Comparison of ENCODE assay signal across 8 cellular contexts in genomic region chr3:46909535-46910161, GRCh38. TPM values are rescaled to one million over a fixed set of nuclear protein-coding genes. Genes with fewer than 3 reads are reported as not detected.
A peak's percentile ranks its signal among the peaks of the same experiment; 100 is the strongest.
DNase-seq lines count a peak whose midpoint lies in the region; ATAC-seq, FAIRE-seq and TF ChIP-seq lines count a peak whose summit lies in the region.

No MANE protein-coding gene starts in this region.

- H3K4me3 ChIP-seq in Caco-2 (ENCODE audit: low read depth, low read length): no peak overlapping the region
- peak overlapping the region in 1 of 3 experiments; percentile 22; a peak in 1 of 6 replicates for H3K4me3 ChIP-seq in HepG2 (replicated peaks in 1 of 3; ENCODE audit: insufficient read depth in 1 of 3, low read depth in 2 of 3, low read length in 3 of 3)

- in situ Hi-C loops in HepG2 (cut with HindIII; ENCODE audit: extremely low pct_ligation_motif_present, low pct_unique_long_range_greater_than_20kb): loop anchor here (5.0 kb wide), 2 partner anchors 42 to 197 kb away; no protein-coding TSS in a partner anchor

- POLR2A ChIA-PET in Caco-2 (lab: Charles Lee): no interaction called here
- POLR2A ChIA-PET in activated CD4-positive, alpha-beta T cell treated with anti-CD3 and anti-CD28 coated beads for 36 hours (lab: Charles Lee): interaction anchor here (0.7 to 0.9 kb wide), 2 partner anchors 49 to 268 kb away, joined by 3 read pairs; no protein-coding TSS in a partner anchor
- POLR2A ChIA-PET in HepG2 (lab: Yijun Ruan, JAX): no interaction called here

- no peak for TF ChIP-seq EP300 in HepG2 (IDR thresholded peaks at IDR 0.05; ENCODE audit: low read depth in 2 of 2, low read length in 2 of 2)
- no peak for TF ChIP-seq EP300 in HepG2 (CRISPR knock-in tag; IDR thresholded peaks at IDR 0.05; ENCODE audit: borderline replicate concordance)

- H3K27ac Mint-ChIP-seq in Caco-2 (ENCODE audit: unreplicated experiment): no peak overlapping the region
- H3K27ac Mint-ChIP-seq in activated CD4-positive, alpha-beta T cell treated with anti-CD3 and anti-CD28 coated beads for 36 hours: no peak overlapping the region

- intact Hi-C loops in Caco-2 (cut with micrococcal nuclease; ENCODE audit: unreplicated experiment) (loop anchor here (1.0 to 2.0 kb wide), 3 partner anchors 43 to 204 kb away; no protein-coding TSS in a partner anchor), HepG2 (cut with micrococcal nuclease; ENCODE audit: unreplicated experiment) (loop anchor here (1.0 kb wide), 1 partner anchor 204 kb away; no protein-coding TSS in a partner anchor)
- intact Hi-C loops in activated CD4-positive, alpha-beta T cell treated with anti-CD3 and anti-CD28 coated beads for 36 hours (cut with DNase I, micrococcal nuclease): loop anchor here (1.0 to 2.0 kb wide), 3 partner anchors 43 to 204 kb away; no protein-coding TSS in a partner anchor

- no peaks in the 10 kb centered on the region for H3K4me1 Mint-ChIP-seq in Caco-2 (ENCODE audit: low read depth, unreplicated experiment)
- peaks cover 18% of the 10 kb centered on the region for H3K4me1 Mint-ChIP-seq in activated CD4-positive, alpha-beta T cell treated with anti-CD3 and anti-CD28 coated beads for 36 hours

- H3K36me3 Mint-ChIP-seq in Caco-2 (ENCODE audit: insufficient read depth, unreplicated experiment): peaks cover 6% of the 10 kb centered on the region
- H3K36me3 Mint-ChIP-seq in activated CD4-positive, alpha-beta T cell treated with anti-CD3 and anti-CD28 coated beads for 36 hours (ENCODE audit: low read depth): peaks cover 3% of the 10 kb centered on the region

- DNase-seq in Caco-2: peak; percentile 83 to 88
- peak; percentile 69 for DNase-seq in NCI-H460 (ENCODE audit: extremely low read depth, low read depth)
- peak; percentile 91 for DNase-seq in activated CD4-positive, alpha-beta T cell treated with anti-CD3 and anti-CD28 coated beads for 36 hours
- peak; percentile 78 for DNase-seq in cerebellum (ENCODE audit: low spot score)
- DNase-seq in HepG2 (ENCODE audit: low spot score): peak; percentile 75
- DNase-seq in stimulated activated CD4-positive, alpha-beta T cell treated with anti-CD3 and anti-CD28 coated beads, Interleukin-4, amount 100 ng/mL, for 1 hour: peak; percentile 78

- no peaks in the 10 kb centered on the region for H3K9me3 ChIP-seq in Caco-2
- H3K9me3 ChIP-seq in HepG2 (ENCODE audit: low read length): no peaks in the 10 kb centered on the region

- TF ChIP-seq CTCF in Caco-2 (IDR thresholded peaks at IDR 0.05; ENCODE audit: insufficient read depth in 1 of 2, low read depth in 1 of 2, low read length in 1 of 2, severe bottlenecking in 1 of 2, unreplicated experiment in 1 of 2) (peak; percentile 70 to 88), HepG2 (CRISPR knock-in tag; IDR thresholded peaks at IDR 0.05) (peak; percentile 95)

- 14% methylated on average over 5 of the region's 18 CpGs for WGBS in HepG2 (ENCODE audit: low lambda C conversion rate)

- H3K27me3 Mint-ChIP-seq in Caco-2 (ENCODE audit: insufficient read depth, unreplicated experiment): no peaks in the 10 kb centered on the region
- no peaks in the 10 kb centered on the region for H3K27me3 Mint-ChIP-seq in activated CD4-positive, alpha-beta T cell treated with anti-CD3 and anti-CD28 coated beads for 36 hours

- H4K20me1 ChIP-seq in HepG2 (ENCODE audit: insufficient read depth, low read length): no peaks in the 10 kb centered on the region

- no peak overlapping the region for H3K4me3 Mint-ChIP-seq in Caco-2 (ENCODE audit: unreplicated experiment)
- H3K4me3 Mint-ChIP-seq in activated CD4-positive, alpha-beta T cell treated with anti-CD3 and anti-CD28 coated beads for 36 hours: no peak overlapping the region

- BruUV-seq in Caco-2 (replicated peaks; lab: Mats Ljungman, UMichigan) (no TSS peak), HepG2 (replicated peaks; lab: Mats Ljungman, UMichigan) (no TSS peak)

- ATAC-seq in HG02642 (IDR thresholded peaks at IDR 0.05; ENCODE audit: poor library complexity, unreplicated experiment) (peak; percentile 51), HepG2 (peak; percentile 88), HG03095 (IDR thresholded peaks at IDR 0.05; ENCODE audit: unreplicated experiment) (no peak)
- ATAC-seq in activated CD4-positive, alpha-beta T cell treated with anti-CD3 and anti-CD28 coated beads for 36 hours: peak; percentile 96

- H3K9me3 Mint-ChIP-seq in Caco-2 (ENCODE audit: unreplicated experiment): no peaks in the 10 kb centered on the region
- H3K9me3 Mint-ChIP-seq in activated CD4-positive, alpha-beta T cell treated with anti-CD3 and anti-CD28 coated beads for 36 hours (ENCODE audit: low read depth): no peaks in the 10 kb centered on the region

- TF ChIP-seq RAD21 in HepG2 (CRISPR knock-in tag; IDR thresholded peaks at IDR 0.05): peak; percentile 88

- no peaks in the 10 kb centered on the region for H3K79me2 ChIP-seq in HepG2 (ENCODE audit: insufficient read depth, low read length)

- H3K36me3 ChIP-seq in Caco-2 (ENCODE audit: control insufficient read depth, insufficient read depth, low read length) (no peaks in the 10 kb centered on the region), HepG2 (replicated peaks in 1 of 2; ENCODE audit: control insufficient read depth in 1 of 2, insufficient read depth in 2 of 2, low read length in 2 of 2) (no peaks in the 10 kb centered on the region)

- CTCF ChIA-PET in Caco-2 (lab: Charles Lee) (interaction anchor here (0.7 to 1.7 kb wide), 18 partner anchors 9 to 971 kb away, joined by 3 to 12 read pairs (median 4); no protein-coding TSS in a partner anchor), HepG2 (lab: Yijun Ruan, JAX; ENCODE audit: low intra/inter-chr PET ratio, low total read pairs) (interaction anchor here (1.5 to 3.3 kb wide), 2 partner anchors 42 to 205 kb away, joined by 15 to 17 read pairs; no protein-coding TSS in a partner anchor)
- CTCF ChIA-PET in activated CD4-positive, alpha-beta T cell treated with anti-CD3 and anti-CD28 coated beads for 36 hours (lab: Charles Lee): interaction anchor here (0.6 to 2.2 kb wide), 35 partner anchors 9 to 1416 kb away, joined by 3 to 15 read pairs (median 4); no protein-coding TSS in a partner anchor

- no peaks in the 10 kb centered on the region for H3K4me1 ChIP-seq in Caco-2
- H3K4me1 ChIP-seq in HepG2 (ENCODE audit: insufficient read depth, low read length): peaks cover 10% of the 10 kb centered on the region

- H3K4me2 ChIP-seq in HepG2 (ENCODE audit: low read depth, low read length): peak overlapping the region; percentile 46

- H3K27me3 ChIP-seq in Caco-2 (replicated peaks; ENCODE audit: control insufficient read depth, insufficient read depth, low read length) (no peaks in the 10 kb centered on the region), HepG2 (ENCODE audit: control insufficient read depth in 1 of 2, insufficient read depth in 2 of 2, low read length in 2 of 2) (peaks cover 0 to 24% of the 10 kb centered on the region in 2 experiments; a peak in 3 of 5 replicates)

- peak; percentile 71 for FAIRE-seq in HepG2 (lab: Jason Lieb, UNC)

- H3K27ac ChIP-seq in HepG2 (ENCODE audit: extremely low read length, insufficient read depth, low read length): no peak overlapping the region

- TF ChIP-seq POLR2A in HepG2 (IDR thresholded peaks at IDR 0.05; ENCODE audit: insufficient read depth in 1 of 2, low read depth in 2 of 2, low read length in 2 of 2): no peak

- no peak overlapping the region for H2AFZ ChIP-seq in HepG2 (ENCODE audit: low read length)

- H3K9ac ChIP-seq in HepG2 (ENCODE audit: insufficient read depth, low read depth, low read length): no peak overlapping the region

RNA-seq across cellular contexts. Expression of gene PTH1R, which starts 32.1 kb away (rescaled TPM):
- 5.1 and 6.8 TPM in 2 replicates for total RNA-seq in Caco-2 (2022)
- 0.20 and 0.30 TPM in 2 replicates for total RNA-seq in NCI-H460 (2014; rRNA removed; shearing (Covaris generic))
- 1.4 and 2.3 TPM in 2 replicates for polyA plus RNA-seq in NCI-H460 (2014; cell fraction: nucleus; rRNA removed)
- total RNA-seq in activated CD4-positive, alpha-beta T cell treated with anti-CD3 and anti-CD28 coated beads for 36 hours: not detected
- total RNA-seq in cerebellum: 4.4 TPM
- not detected in 2 replicates for total RNA-seq in HepG2 (2016; rRNA removed; fragmentation: Illumina TruSeq; extraction: Trizol)
- not detected in 2 replicates for total RNA-seq in HepG2 (2016; cell fraction: cytosol; rRNA removed; fragmentation: Illumina TruSeq; extraction: Trizol; ENCODE audit: low read depth)
- not detected in 2 replicates for total RNA-seq in HepG2 (2016; cell fraction: insoluble cytoplasmic fraction; rRNA removed; fragmentation: Illumina TruSeq; extraction: Trizol)
- total RNA-seq in HepG2 (2016; cell fraction: membrane; rRNA removed; fragmentation: Illumina TruSeq; extraction: Trizol): not detected in 2 replicates
- not detected in 2 replicates for total RNA-seq in HepG2 (2016; cell fraction: nucleus; rRNA removed; fragmentation: Illumina TruSeq; extraction: Trizol)
- not detected in 2 replicates for polyA plus RNA-seq in HepG2 (2011; rRNA removed)
- not detected in 2 replicates for polyA plus RNA-seq in HepG2 (2011; cell fraction: cytosol; rRNA removed)
- polyA plus RNA-seq in HepG2 (2011; cell fraction: nucleus; rRNA removed): 0.10 TPM in 1 of 2 replicates, not detected in the other
- polyA plus RNA-seq in HepG2 (2012): not detected in 2 replicates
- not detected in 2 replicates for polyA plus RNA-seq in HepG2 (2016; cell fraction: cytosol; fragmentation: Illumina TruSeq; extraction: Trizol; ENCODE audit: low read depth)
- not detected in 2 replicates for polyA plus RNA-seq in HepG2 (2016; cell fraction: insoluble cytoplasmic fraction; fragmentation: Illumina TruSeq; extraction: Trizol; ENCODE audit: low read depth)
- polyA plus RNA-seq in HepG2 (2016; cell fraction: membrane; fragmentation: Illumina TruSeq; extraction: Trizol; ENCODE audit: low read depth): not detected in 2 replicates
- not detected in 2 replicates for polyA plus RNA-seq in HepG2 (2016; cell fraction: nucleus; fragmentation: Illumina TruSeq; extraction: Trizol; ENCODE audit: insufficient read depth, low read depth)
- polyA minus RNA-seq in HepG2 (2011; rRNA and poly(A)+ RNA removed; ENCODE audit: low replicate concordance): not detected in 2 replicates
- not detected in 2 replicates for polyA minus RNA-seq in HepG2 (2011; cell fraction: cytosol; rRNA and poly(A)+ RNA removed)
- not detected in 2 replicates for polyA minus RNA-seq in HepG2 (2011; cell fraction: nucleus; rRNA and poly(A)+ RNA removed)

RNA-seq across cellular contexts. Expression of gene MYL3, which starts 46.4 kb away (rescaled TPM):
- total RNA-seq in Caco-2 (2022) (13.0 and 13.8 TPM in 2 replicates), cerebellum (1.3 TPM), HepG2 (2016; rRNA removed; fragmentation: Illumina TruSeq; extraction: Trizol) (not detected in 2 replicates)
- not detected in 2 replicates for total RNA-seq in NCI-H460 (2014; rRNA removed; shearing (Covaris generic))
- not detected in 2 replicates for polyA plus RNA-seq in NCI-H460 (2014; cell fraction: nucleus; rRNA removed)
- total RNA-seq in activated CD4-positive, alpha-beta T cell treated with anti-CD3 and anti-CD28 coated beads for 36 hours: not detected
- total RNA-seq in HepG2 (2016; cell fraction: cytosol; rRNA removed; fragmentation: Illumina TruSeq; extraction: Trizol; ENCODE audit: low read depth): not detected in 2 replicates
- total RNA-seq in HepG2 (2016; cell fraction: insoluble cytoplasmic fraction; rRNA removed; fragmentation: Illumina TruSeq; extraction: Trizol): not detected in 2 replicates
- total RNA-seq in HepG2 (2016; cell fraction: membrane; rRNA removed; fragmentation: Illumina TruSeq; extraction: Trizol): not detected in 2 replicates
- not detected in 2 replicates for total RNA-seq in HepG2 (2016; cell fraction: nucleus; rRNA removed; fragmentation: Illumina TruSeq; extraction: Trizol)
- 0.13 TPM in 1 of 2 replicates, not detected in the other for polyA plus RNA-seq in HepG2 (2011; rRNA removed)
- 0.06 TPM in 1 of 2 replicates, not detected in the other for polyA plus RNA-seq in HepG2 (2011; cell fraction: cytosol; rRNA removed)
- not detected in 2 replicates for polyA plus RNA-seq in HepG2 (2011; cell fraction: nucleus; rRNA removed)
- not detected in 2 replicates for polyA plus RNA-seq in HepG2 (2012)
- not detected in 2 replicates for polyA plus RNA-seq in HepG2 (2016; cell fraction: cytosol; fragmentation: Illumina TruSeq; extraction: Trizol; ENCODE audit: low read depth)
- not detected in 2 replicates for polyA plus RNA-seq in HepG2 (2016; cell fraction: insoluble cytoplasmic fraction; fragmentation: Illumina TruSeq; extraction: Trizol; ENCODE audit: low read depth)
- not detected in 2 replicates for polyA plus RNA-seq in HepG2 (2016; cell fraction: membrane; fragmentation: Illumina TruSeq; extraction: Trizol; ENCODE audit: low read depth)
- not detected in 2 replicates for polyA plus RNA-seq in HepG2 (2016; cell fraction: nucleus; fragmentation: Illumina TruSeq; extraction: Trizol; ENCODE audit: insufficient read depth, low read depth)
- 0.16 TPM in 1 of 2 replicates, not detected in the other for polyA minus RNA-seq in HepG2 (2011; rRNA and poly(A)+ RNA removed; ENCODE audit: low replicate concordance)
- polyA minus RNA-seq in HepG2 (2011; cell fraction: cytosol; rRNA and poly(A)+ RNA removed): not detected in 2 replicates
- polyA minus RNA-seq in HepG2 (2011; cell fraction: nucleus; rRNA and poly(A)+ RNA removed): not detected in 2 replicates
